ENCODE assay signal across 13 cellular contexts in genomic region chr1:6045561-6045960, GRCh38. TPM values are rescaled to one million over a fixed set of nuclear protein-coding genes. Genes with fewer than 3 reads are reported as not detected.
DNase-seq lines count a peak whose midpoint lies in the region; ATAC-seq, FAIRE-seq and TF ChIP-seq lines count a peak whose summit lies in the region.
"Had no signal": no experiment of that assay in that cellular context is flagged by ENCODE, and none has a peak within 500 bp of the region (broad histone marks: within the 10 kb centered on the region; RNA-seq: fewer than 3 reads in every experiment).

KCNAB2 (plus strand) TSS chr1:6045888; CDS start chr1:6051537, 5,649 bp downstream.

- H3K27ac ChIP-seq in right atrium auricular region (no peak within 1 kb of the TSS), K562 (ENCODE audit: extremely low read depth, low read depth, low read length) (no peak within 1 kb of the TSS), GM23248 (no peak within 1 kb of the TSS)
- H3K27ac ChIP-seq: epithelial cell of prostate, SK-N-MC had no signal

- no peak for ATAC-seq in Right ventricle myocardium inferior
- no peak for ATAC-seq in K562
- no peak for ATAC-seq in HG02588 (IDR thresholded peaks at IDR 0.05; ENCODE audit: unreplicated experiment)

- FAIRE-seq in K562 (lab: Jason Lieb, UNC) = no peak
- FAIRE-seq: urothelium cell line had no signal

- H3K9me3 ChIP-seq in right atrium auricular region (no peaks in the 10 kb centered on the region), K562 (replicated peaks; ENCODE audit: control insufficient read depth, insufficient read depth, low read depth, low read length) (no peaks in the 10 kb centered on the region), mononuclear cell (ENCODE audit: low read depth, low read length) (no peaks in the 10 kb centered on the region), GM23248 (ENCODE audit: low read depth) (no peaks in the 10 kb centered on the region)

- no peak within 1 kb of the TSS for H3K4me3 ChIP-seq in right atrium auricular region
- no peak within 1 kb of the TSS for H3K4me3 ChIP-seq in K562
- H3K4me3 ChIP-seq in mononuclear cell (ENCODE audit: low read length) = no peak within 1 kb of the TSS
- H3K4me3 ChIP-seq in GM23248 = no peak within 1 kb of the TSS
- H3K4me3 ChIP-seq: SK-N-MC had no signal

- H3F3A ChIP-seq in GM23248 (ENCODE audit: insufficient read depth) = no peaks in the 10 kb centered on the region

- in situ Hi-C loops in K562 (cut with MboI) (no loop called here), GM23248 (cut with MboI) (no loop called here)

- no peak for TF ChIP-seq EP300 in K562 (IDR thresholded peaks at IDR 0.05; ENCODE audit: low read length)

- no peaks in the 10 kb centered on the region for H3K9me2 ChIP-seq in GM23248 (ENCODE audit: insufficient read depth)

- 0 out of 4 replicates have a peak within 1 kb of the TSS, but pooled peaks of 1 of the 2 experiments have one; percentile 26 for H3K9ac ChIP-seq in K562 (ENCODE audit: insufficient read depth in 1 of 2, low read depth in 2 of 2, low read length in 2 of 2)
- H3K9ac ChIP-seq in GM23248 = no peak within 1 kb of the TSS

- TF ChIP-seq POLR2A in K562 (conservative IDR thresholded peaks at IDR 0.05) = no peak

- TF ChIP-seq RAD21 in K562 (CRISPR knock-in tag; conservative IDR thresholded peaks at IDR 0.05 in 1 of 2, IDR thresholded peaks at IDR 0.05 in 1 of 2) = no peak

- H3K4me1 ChIP-seq in right atrium auricular region (no peaks in the 10 kb centered on the region), K562 (replicated peaks in 1 of 2; ENCODE audit: control insufficient read depth in 2 of 2, insufficient read depth in 2 of 2, low read length in 2 of 2) (peaks cover 0 to 17% of the 10 kb centered on the region in 2 experiments; a peak in 2 of 5 replicates), mononuclear cell (ENCODE audit: insufficient read depth, low read length) (no peaks in the 10 kb centered on the region), GM23248 (ENCODE audit: insufficient read depth) (no peaks in the 10 kb centered on the region)

- H3K36me3 ChIP-seq in right atrium auricular region (no peaks in the 10 kb centered on the region), K562 (ENCODE audit: control insufficient read depth, insufficient read depth, low read length) (no peaks in the 10 kb centered on the region), GM23248 (ENCODE audit: low read depth) (no peaks in the 10 kb centered on the region)

- H3K79me2 ChIP-seq in K562 (ENCODE audit: control insufficient read depth, insufficient read depth, low read length) (no peaks in the 10 kb centered on the region), GM23248 (ENCODE audit: insufficient read depth) (no peaks in the 10 kb centered on the region)

- peaks cover 4% of the 10 kb centered on the region for H3K9me1 ChIP-seq in K562 (ENCODE audit: control insufficient read depth, insufficient read depth, low read length)

- H3K27me3 ChIP-seq in right atrium auricular region (no peaks in the 10 kb centered on the region), K562 (ENCODE audit: control insufficient read depth in 2 of 2, insufficient read depth in 2 of 2, low read length in 2 of 2) (peaks cover 0 to 25% of the 10 kb centered on the region in 2 experiments; a peak in 3 of 5 replicates), mononuclear cell (ENCODE audit: insufficient read depth, low read length) (no peaks in the 10 kb centered on the region), GM23248 (replicated peaks; ENCODE audit: insufficient read depth) (no peaks in the 10 kb centered on the region)

- H2AFZ ChIP-seq in K562 (ENCODE audit: low read depth, low read length) = no peak within 1 kb of the TSS
- H2AFZ ChIP-seq in GM23248 = no peak within 1 kb of the TSS

- H4K20me1 ChIP-seq in K562 (replicated peaks; ENCODE audit: control insufficient read depth, insufficient read depth, low read length) (peaks cover 68% of the 10 kb centered on the region), GM23248 (ENCODE audit: insufficient read depth) (no peaks in the 10 kb centered on the region)

- DNase-seq in Right ventricle myocardium inferior (ENCODE audit: missing footprints) = no peak
- no peak for DNase-seq in right atrium auricular region (ENCODE audit: low spot score)
- no peak for DNase-seq in K562 (ENCODE audit: extremely low read depth in 1 of 4, low spot score in 3 of 4)
- no peak for DNase-seq in NAMALWA (ENCODE audit: low spot score)
- no peak for DNase-seq in NCI-H446 treated with DMSO at 0.1 percent for 48 hours (lab: John Stamatoyannopoulos, UW)
- DNase-seq in GM23248 = no peak
- DNase-seq: AML-193, midbrain had no signal

- 35% methylated on average over 12 of the region's 15 CpGs for WGBS in K562 (ENCODE audit: insufficient coverage, low coverage, missing lambda C conversion rate)
- 79 to 84% methylated on average over 14 to 15 of the region's 15 CpGs for WGBS in GM23248 (ENCODE audit: low coverage in 1 of 2, low lambda C conversion rate in 2 of 2, missing lambda C conversion rate in 2 of 2), 2 experiments

- BruUV-seq in K562 (replicated peaks; lab: Mats Ljungman, UMichigan) = no TSS peak

- CTCF ChIA-PET in K562 (lab: Yijun Ruan, JAX; ENCODE audit: low intra/inter-chr PET ratio) = no interaction called here

- H3K4me2 ChIP-seq in K562 (ENCODE audit: insufficient read depth, low read length) = no peak within 1 kb of the TSS
- no peak within 1 kb of the TSS for H3K4me2 ChIP-seq in GM23248 (ENCODE audit: unreplicated experiment)

- intact Hi-C loops in Right ventricle myocardium inferior (cut with DNase I) (no loop called here), K562 (cut with micrococcal nuclease) (no loop called here)

- TF ChIP-seq CTCF in right atrium auricular region (IDR thresholded peaks at IDR 0.05) (no peak), K562 (IDR thresholded peaks at IDR 0.05 in 2 of 3, conservative IDR thresholded peaks at IDR 0.05 in 1 of 3; ENCODE audit: insufficient read depth in 2 of 3, low read depth in 1 of 3, low read length in 3 of 3) (no peak)

- POLR2A ChIA-PET in K562 (lab: Yijun Ruan, JAX) = interaction anchor here (0.7 to 2.9 kb wide), 2 partner anchors 11 to 201 kb away, joined by 3 to 12 read pairs; no protein-coding TSS in a partner anchor

TF ChIP-seq in K562, 482 proteins besides CTCF, POLR2A, EP300 and RAD21 (continues in another document):
- TF ChIP-seq TCF7 (IDR thresholded peaks at IDR 0.05; ENCODE audit: borderline replicate concordance) = no peak
- no peak for TF ChIP-seq PCBP1 (IDR thresholded peaks at IDR 0.05; ENCODE audit: low read depth, low read length, poor library complexity, severe bottlenecking)
- no peak for TF ChIP-seq THRB (CRISPR knock-in tag; conservative IDR thresholded peaks at IDR 0.05)
- no peak for TF ChIP-seq MAX (CRISPR knock-in tag; IDR thresholded peaks at IDR 0.05)
- no peak for TF ChIP-seq ZFP30 (CRISPR knock-in tag; IDR thresholded peaks at IDR 0.05; ENCODE audit: borderline replicate concordance)
- TF ChIP-seq HDGF (IDR thresholded peaks at IDR 0.05) = no peak
- no peak for TF ChIP-seq ZNF444 (CRISPR knock-in tag; IDR thresholded peaks at IDR 0.05)
- TF ChIP-seq NRF1 (conservative IDR thresholded peaks at IDR 0.05 in 1 of 2, IDR thresholded peaks at IDR 0.05 in 1 of 2) = peak; percentile 24 to 48; a peak in 2 of 4 replicates
- TF ChIP-seq KLF6 (CRISPR knock-in tag; IDR thresholded peaks at IDR 0.05; ENCODE audit: borderline replicate concordance) = no peak

RNA-seq across cellular contexts. Expression of gene KCNAB2, which starts in this region (rescaled TPM):
- total RNA-seq in Right ventricle myocardium inferior (21.0 TPM), right atrium auricular region (10 to 100 TPM in 1 of 2 donors, 1 to 10 TPM in 1; 9.3 to 14.3 TPM), K562 (2014; rRNA removed) (4.0 and 11.1 TPM in 2 replicates), K562 (2014; rRNA removed; fragmentation: Illumina TruSeq; extraction: Trizol) (7.1 and 7.2 TPM in 2 replicates), K562 (2015; rRNA removed; fragmentation: Illumina TruSeq; extraction: Trizol) (6.1 and 6.4 TPM in 2 replicates), K562 (2021) (14.7 and 15.8 TPM in 2 replicates), mononuclear cell (66.3 TPM)
- total RNA-seq in K562 (2011; cell fraction: chromatin; rRNA removed; ENCODE audit: low replicate concordance) = 23.9 and 48.7 TPM in 2 replicates
- 31.2 and 38.0 TPM in 2 replicates for total RNA-seq in K562 (2011; cell fraction: nucleolus; rRNA removed)
- 23.7 and 24.4 TPM in 2 replicates for total RNA-seq in K562 (2011; cell fraction: nucleoplasm; rRNA removed)
- polyA plus RNA-seq in K562 (2011; rRNA removed) (5.8 and 7.4 TPM in 2 replicates), K562 (2014; fragmentation: Illumina TruSeq; extraction: Trizol) (8.1 and 8.2 TPM in 2 replicates), K562 (2014; fragmentation: Nextera tagmentation; extraction: Ambion mirVana) (1 to 10 TPM; 1.8 to 2.4 TPM), K562 (2014; rRNA removed) (8.3 and 10.8 TPM in 2 replicates), GM23248 (2016; fragmentation: Nextera tagmentation; extraction: Ambion mirVana) (3.9 TPM in 2 replicates)
- 3.5 and 7.3 TPM in 2 replicates for polyA plus RNA-seq in K562 (2011; cell fraction: cytosol; rRNA removed)
- polyA plus RNA-seq in K562 (2011; cell fraction: nucleus; rRNA removed) = 19.8 and 26.0 TPM in 2 replicates
- 11.8 and 15.5 TPM in 2 replicates for polyA plus RNA-seq in K562 (2012)
- 2.0 and 5.5 TPM in 2 replicates for polyA minus RNA-seq in K562 (2011; rRNA and poly(A)+ RNA removed)
- 3.7 and 4.5 TPM in 2 replicates for polyA minus RNA-seq in K562 (2011; cell fraction: cytosol; rRNA and poly(A)+ RNA removed)
- 13.6 and 16.0 TPM in 2 replicates for polyA minus RNA-seq in K562 (2011; cell fraction: nucleus; rRNA and poly(A)+ RNA removed)
- total RNA-seq in GM23248 (2014; rRNA removed; shearing (Covaris generic)) = 3.5 and 4.8 TPM in 2 replicates
